8 cellular contexts compared by ENCODE assay signal in genomic region chr11:125494601-125494986, GRCh38.
DNase-seq lines count a peak whose midpoint lies in the region; ATAC-seq lines count a peak whose summit lies in the region.
"Had no signal": no experiment of that assay in that cellular context is flagged by ENCODE, and none has a peak within 500 bp of the region (broad histone marks: within the 10 kb centered on the region; RNA-seq: fewer than 3 reads in every experiment).

No MANE protein-coding gene starts in this region.

- H3K4me3 Mint-ChIP-seq in activated naive CD8-positive, alpha-beta T cell, result peak overlapping the region; percentile 92

- H3K4me3 ChIP-seq in skin epidermis, result peak overlapping the region in 5 of 7 experiments; percentile 37 to 56 (median 43)

- peaks cover 22% of the 10 kb centered on the region for H3K4me1 Mint-ChIP-seq in activated naive CD8-positive, alpha-beta T cell (ENCODE audit: low read depth)

- DNase-seq in hepatic stellate cell (ENCODE audit: low spot score) (peak; percentile 11), NCI-H82 (lab: John Stamatoyannopoulos, UW) (no peak)
- DNase-seq: GOT3 had no signal

- no peaks in the 10 kb centered on the region for H3K9me3 Mint-ChIP-seq in activated naive CD8-positive, alpha-beta T cell (ENCODE audit: low read depth)

- peaks cover 3% of the 10 kb centered on the region for H3K36me3 Mint-ChIP-seq in activated naive CD8-positive, alpha-beta T cell

- peaks cover 28% of the 10 kb centered on the region for H3K27me3 Mint-ChIP-seq in activated naive CD8-positive, alpha-beta T cell

- ATAC-seq in GM21390 (IDR thresholded peaks at IDR 0.05; ENCODE audit: unreplicated experiment) (peak; percentile 12), HG03378 (IDR thresholded peaks at IDR 0.05; ENCODE audit: unreplicated experiment) (no peak), HG03045 (IDR thresholded peaks at IDR 0.05; ENCODE audit: unreplicated experiment) (no peak)

- H3K27ac Mint-ChIP-seq in activated naive CD8-positive, alpha-beta T cell, result no peak overlapping the region

- H3K27ac ChIP-seq in skin epidermis, result no peak overlapping the region
